In genomic region chr2:216192931-216193330, GRCh38 we compare ENCODE assay signal across 18 cellular contexts.
DNase-seq lines count a peak whose midpoint lies in the region; ATAC-seq, FAIRE-seq and TF ChIP-seq lines count a peak whose summit lies in the region.
"Had no signal": no experiment of that assay in that cellular context is flagged by ENCODE, and none has a peak within 500 bp of the region (broad histone marks: within the 10 kb centered on the region; RNA-seq: fewer than 3 reads in every experiment).

No MANE protein-coding gene starts in this region.

- H3K4me1 ChIP-seq in heart right ventricle: peaks cover 0 to 18% (median 8%) of the 10 kb centered on the region in 9 donors

- H3K4me3 Mint-ChIP-seq in activated CD8-positive, alpha-beta memory T cell treated with anti-CD3 and anti-CD28 coated beads, Interleukin-2, amount 10 ng/mL, durations not matched to agents 7 days and 5 days: no peak overlapping the region
- peak overlapping the region; percentile 8 for H3K4me3 Mint-ChIP-seq in activated T-helper 17 cell treated with anti-CD3 and anti-CD28 coated beads, Interleukin-2, amount 50 U/mL, for 72 hours
- H3K4me3 Mint-ChIP-seq: CD4-positive, CD25-positive, alpha-beta regulatory T cell had no signal

- no peak for ATAC-seq in activated CD8-positive, alpha-beta memory T cell treated with anti-CD3 and anti-CD28 coated beads, Interleukin-2, amount 10 ng/mL, durations not matched to agents 7 days and 5 days
- ATAC-seq in activated T-helper 17 cell treated with anti-CD3 and anti-CD28 coated beads, Interleukin-2, amount 50 U/mL, for 72 hours (replicated peaks): no peak
- no peak for ATAC-seq in heart right ventricle
- ATAC-seq: Right ventricle myocardium inferior had no signal

- TF ChIP-seq POLR2A in H54 (IDR thresholded peaks at IDR 0.05; ENCODE audit: low read depth, low read length) (no peak), erythroblast (IDR thresholded peaks at IDR 0.05; ENCODE audit: low read length) (no peak)

- peaks cover 70% of the 10 kb centered on the region for H3K36me3 Mint-ChIP-seq in activated CD8-positive, alpha-beta memory T cell treated with anti-CD3 and anti-CD28 coated beads, Interleukin-2, amount 10 ng/mL, durations not matched to agents 7 days and 5 days
- H3K36me3 Mint-ChIP-seq in activated T-helper 17 cell treated with anti-CD3 and anti-CD28 coated beads, Interleukin-2, amount 50 U/mL, for 72 hours (ENCODE audit: low read depth): peaks cover 100% of the 10 kb centered on the region

- intact Hi-C loops in heart right ventricle (cut with DNase I): no loop called here

- TF ChIP-seq CTCF in heart right ventricle (IDR thresholded peaks at IDR 0.05): no peak

- peak; percentile 20 for FAIRE-seq in H54 (lab: Jason Lieb, UNC)
- FAIRE-seq: H1 had no signal

- peaks cover 0 to 89% (median 37%) of the 10 kb centered on the region in 9 donors for H3K36me3 ChIP-seq in heart right ventricle

- no peaks in the 10 kb centered on the region for H3K9me3 ChIP-seq in heart right ventricle

- WGBS in heart right ventricle, 2 donors: 96 to 98% methylated on average over 3 of the region's 3 CpGs

- CTCF ChIA-PET in activated CD8-positive, alpha-beta memory T cell treated with anti-CD3 and anti-CD28 coated beads, Interleukin-2, amount 10 ng/mL, durations not matched to agents 7 days and 5 days (lab: Charles Lee): no interaction called here

- no peaks in the 10 kb centered on the region for H3K9me3 Mint-ChIP-seq in activated CD8-positive, alpha-beta memory T cell treated with anti-CD3 and anti-CD28 coated beads, Interleukin-2, amount 10 ng/mL, durations not matched to agents 7 days and 5 days (ENCODE audit: low read depth)
- H3K9me3 Mint-ChIP-seq in activated T-helper 17 cell treated with anti-CD3 and anti-CD28 coated beads, Interleukin-2, amount 50 U/mL, for 72 hours: no peaks in the 10 kb centered on the region
- H3K9me3 Mint-ChIP-seq: CD4-positive, CD25-positive, alpha-beta regulatory T cell had no signal

- peaks cover 44% of the 10 kb centered on the region for H3K4me1 Mint-ChIP-seq in activated CD8-positive, alpha-beta memory T cell treated with anti-CD3 and anti-CD28 coated beads, Interleukin-2, amount 10 ng/mL, durations not matched to agents 7 days and 5 days
- peaks cover 49% of the 10 kb centered on the region for H3K4me1 Mint-ChIP-seq in activated T-helper 17 cell treated with anti-CD3 and anti-CD28 coated beads, Interleukin-2, amount 50 U/mL, for 72 hours

- DNase-seq in activated CD8-positive, alpha-beta memory T cell treated with anti-CD3 and anti-CD28 coated beads, Interleukin-2, amount 10 ng/mL, durations not matched to agents 7 days and 5 days: no peak
- no peak for DNase-seq in activated CD8-positive, alpha-beta memory T cell treated with anti-CD3 and anti-CD28 coated beads, Interleukin-2, amount 50 U/mL, for 48 hours
- DNase-seq in H54 (ENCODE audit: insufficient read length, low spot score) (no peak), erythroblast (lab: John Stamatoyannopoulos, UW) (peak; percentile 27 to 34), RKO (ENCODE audit: low spot score) (no peak), heart right ventricle (no peak), GM03348 (ENCODE audit: low spot score) (no peak)
- DNase-seq: AML-193; CD4-positive, CD25-positive, alpha-beta regulatory T cell; GF-D8; KG1; MM.1S; NCI-H187 treated with DMSO at 0.1 percent for 48 hours; NCI-H446 had no signal

- peak overlapping the region; percentile 0 for H3K27ac Mint-ChIP-seq in activated CD8-positive, alpha-beta memory T cell treated with anti-CD3 and anti-CD28 coated beads, Interleukin-2, amount 10 ng/mL, durations not matched to agents 7 days and 5 days
- peak overlapping the region; percentile 86 for H3K27ac Mint-ChIP-seq in activated T-helper 17 cell treated with anti-CD3 and anti-CD28 coated beads, Interleukin-2, amount 50 U/mL, for 72 hours

- H3K27ac ChIP-seq in heart right ventricle: no peak overlapping the region
- H3K27ac ChIP-seq: HL-60 had no signal

- no peaks in the 10 kb centered on the region for H3K27me3 Mint-ChIP-seq in activated CD8-positive, alpha-beta memory T cell treated with anti-CD3 and anti-CD28 coated beads, Interleukin-2, amount 10 ng/mL, durations not matched to agents 7 days and 5 days
- no peaks in the 10 kb centered on the region for H3K27me3 Mint-ChIP-seq in activated T-helper 17 cell treated with anti-CD3 and anti-CD28 coated beads, Interleukin-2, amount 50 U/mL, for 72 hours
- H3K27me3 Mint-ChIP-seq: CD4-positive, CD25-positive, alpha-beta regulatory T cell had no signal

- H3K27me3 ChIP-seq in heart right ventricle: no peaks in the 10 kb centered on the region

- no peak overlapping the region for H3K4me3 ChIP-seq in heart right ventricle

Comparison
In these comparisons a context has a peak if more than half of its experiments do, and no peak if none do; other contexts are left out.
1. DNase-seq: peak in erythroblast (2 of 2); none in activated CD8-positive, alpha-beta memory T cell treated with anti-CD3 and anti-CD28 coated beads, Interleukin-2, amount 10 ng/mL, durations not matched to agents 7 days and 5 days (single experiment), activated CD8-positive, alpha-beta memory T cell treated with anti-CD3 and anti-CD28 coated beads, Interleukin-2, amount 50 U/mL, for 48 hours (single experiment), H54 (single experiment), RKO (single experiment), heart right ventricle (0 of 2) and GM03348 (single experiment).